Comparison of ENCODE assay signal across 9 cellular contexts in the genomic region with DNA sequence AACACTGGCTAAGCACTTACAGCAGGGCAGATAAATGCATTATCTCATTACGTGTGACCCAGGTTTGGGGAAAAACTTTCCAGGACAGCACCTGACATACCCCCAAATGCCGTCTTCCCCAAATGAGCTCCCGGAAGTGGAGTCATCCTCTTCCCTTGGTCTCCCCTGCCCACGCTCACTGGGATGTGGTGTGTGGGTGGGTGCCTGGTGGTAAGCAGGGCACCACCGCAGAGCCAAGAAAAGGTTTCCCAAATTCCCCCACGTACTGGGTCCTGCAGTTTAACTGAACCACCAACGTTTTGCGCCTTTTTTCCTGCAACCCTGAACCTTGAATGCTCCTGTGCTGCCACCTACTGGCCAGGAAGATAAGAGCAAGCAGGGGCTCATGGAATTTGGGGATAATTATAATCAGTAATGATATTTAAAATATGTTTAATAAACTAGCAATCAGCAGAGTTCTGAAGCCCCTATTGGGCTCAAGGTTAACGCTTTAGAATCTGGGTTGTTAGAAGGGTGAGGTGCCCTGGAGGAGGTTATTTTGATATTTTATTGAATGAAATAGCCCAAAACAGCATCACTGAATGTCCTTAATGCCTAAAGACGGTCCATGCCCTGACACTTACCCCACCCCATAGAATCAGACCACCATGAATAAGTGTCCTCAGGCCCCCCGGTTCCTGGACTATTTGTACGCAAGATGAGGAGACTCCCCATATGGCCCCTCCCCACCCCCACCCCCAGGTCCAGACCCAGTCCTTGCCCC. TPM values are rescaled to one million over a fixed set of nuclear protein-coding genes. Genes with fewer than 3 reads are reported as not detected.
A peak's percentile ranks its signal among the peaks of the same experiment; 100 is the strongest.
DNase-seq lines count a peak whose midpoint lies in the region; ATAC-seq, FAIRE-seq and TF ChIP-seq lines count a peak whose summit lies in the region.
"Had no signal": no experiment of that assay in that cellular context is flagged by ENCODE, and none has a peak within 500 bp of the region (broad histone marks: within the 10 kb centered on the region; RNA-seq: fewer than 3 reads in every experiment).

No MANE protein-coding gene starts in this region.

- peaks cover 11% of the 10 kb centered on the region for H3K4me1 Mint-ChIP-seq in activated naive CD8-positive, alpha-beta T cell treated with anti-CD3 and anti-CD28 coated beads, Interleukin-2, amount 50 U/mL, for 24 hours

- H3K4me1 ChIP-seq in right atrium auricular region (no peaks in the 10 kb centered on the region), small intestine (ENCODE audit: control insufficient read depth in 2 of 2, insufficient read depth in 1 of 2, low read depth in 1 of 2, low read length in 1 of 2) (no peaks in the 10 kb centered on the region)

- TF ChIP-seq CTCF in right atrium auricular region (IDR thresholded peaks at IDR 0.05), result peak; percentile 75 to 92

- H3K36me3 Mint-ChIP-seq in activated naive CD8-positive, alpha-beta T cell treated with anti-CD3 and anti-CD28 coated beads, Interleukin-2, amount 50 U/mL, for 24 hours (ENCODE audit: low read depth), result no peaks in the 10 kb centered on the region
- H3K36me3 Mint-ChIP-seq: activated naive CD8-positive, alpha-beta T cell had no signal

- no peak overlapping the region for H3K27ac Mint-ChIP-seq in activated naive CD8-positive, alpha-beta T cell treated with anti-CD3 and anti-CD28 coated beads, Interleukin-2, amount 50 U/mL, for 24 hours
- H3K27ac Mint-ChIP-seq: activated naive CD8-positive, alpha-beta T cell had no signal

- DNase-seq in DMS53 treated with DMSO at 0.1 percent for 48 hours (lab: John Stamatoyannopoulos, UW; ENCODE audit: unreplicated experiment), result peak; percentile 55
- peak; percentile 39 for DNase-seq in MG63
- DNase-seq in activated naive CD8-positive, alpha-beta T cell treated with anti-CD3 and anti-CD28 coated beads, Interleukin-2, amount 50 U/mL, for 24 hours, result peak; percentile 73
- peak; percentile 63 for DNase-seq in right atrium auricular region (ENCODE audit: low spot score)
- peak; percentile 49 for DNase-seq in small intestine

- peak; percentile 80 for ATAC-seq in SK-N-SH treated with all-trans-retinoic acid at 6 μM for 48 hours
- ATAC-seq in activated naive CD8-positive, alpha-beta T cell treated with anti-CD3 and anti-CD28 coated beads, Interleukin-2, amount 50 U/mL, for 24 hours, result peak; percentile 34
- ATAC-seq in HG03095 (IDR thresholded peaks at IDR 0.05; ENCODE audit: unreplicated experiment), result no peak
- ATAC-seq in HG02970 (IDR thresholded peaks at IDR 0.05; ENCODE audit: low FRiP score, unreplicated experiment), result no peak

- H3K27me3 Mint-ChIP-seq in activated naive CD8-positive, alpha-beta T cell treated with anti-CD3 and anti-CD28 coated beads, Interleukin-2, amount 50 U/mL, for 24 hours, result peaks cover 24% of the 10 kb centered on the region

- H3K9me3 ChIP-seq in MG63 (no peaks in the 10 kb centered on the region), right atrium auricular region (no peaks in the 10 kb centered on the region), small intestine (ENCODE audit: control insufficient read depth, low read depth) (no peaks in the 10 kb centered on the region)

- no peak for FAIRE-seq in small intestine (lab: Jason Lieb, UNC)

- H3K27me3 ChIP-seq in MG63 (peaks cover 7% of the 10 kb centered on the region), right atrium auricular region (no peaks in the 10 kb centered on the region), small intestine (ENCODE audit: control insufficient read depth in 2 of 2, insufficient read depth in 2 of 2, low read length in 2 of 2) (no peaks in the 10 kb centered on the region)

- H3K4me3 ChIP-seq in MG63 (no peak overlapping the region), right atrium auricular region (no peak overlapping the region), small intestine (ENCODE audit: low read depth in 1 of 2, low read length in 2 of 2) (no peak overlapping the region)

- no peaks in the 10 kb centered on the region for H3K9me3 Mint-ChIP-seq in activated naive CD8-positive, alpha-beta T cell treated with anti-CD3 and anti-CD28 coated beads, Interleukin-2, amount 50 U/mL, for 24 hours

- WGBS in small intestine, 3 donors, result 23 to 31% (median 25%) methylated on average over 12 of the region's 12 CpGs

- H3K4me3 Mint-ChIP-seq in activated naive CD8-positive, alpha-beta T cell treated with anti-CD3 and anti-CD28 coated beads, Interleukin-2, amount 50 U/mL, for 24 hours, result no peak overlapping the region
- H3K4me3 Mint-ChIP-seq: activated naive CD8-positive, alpha-beta T cell had no signal

- H3K36me3 ChIP-seq in MG63 (no peaks in the 10 kb centered on the region), right atrium auricular region (no peaks in the 10 kb centered on the region), small intestine (ENCODE audit: control insufficient read depth in 2 of 2, insufficient read depth in 2 of 2, low read length in 2 of 2) (no peaks in the 10 kb centered on the region)

- H3K27ac ChIP-seq in right atrium auricular region (no peak overlapping the region), small intestine (ENCODE audit: low read depth in 1 of 2, low read length in 1 of 2) (no peak overlapping the region)

TF ChIP-seq in SK-N-SH treated with all-trans-retinoic acid at 6 μM for 48 hours, 23 proteins besides CTCF, POLR2A, EP300 and RAD21:
- TF ChIP-seq, protein P1, sequence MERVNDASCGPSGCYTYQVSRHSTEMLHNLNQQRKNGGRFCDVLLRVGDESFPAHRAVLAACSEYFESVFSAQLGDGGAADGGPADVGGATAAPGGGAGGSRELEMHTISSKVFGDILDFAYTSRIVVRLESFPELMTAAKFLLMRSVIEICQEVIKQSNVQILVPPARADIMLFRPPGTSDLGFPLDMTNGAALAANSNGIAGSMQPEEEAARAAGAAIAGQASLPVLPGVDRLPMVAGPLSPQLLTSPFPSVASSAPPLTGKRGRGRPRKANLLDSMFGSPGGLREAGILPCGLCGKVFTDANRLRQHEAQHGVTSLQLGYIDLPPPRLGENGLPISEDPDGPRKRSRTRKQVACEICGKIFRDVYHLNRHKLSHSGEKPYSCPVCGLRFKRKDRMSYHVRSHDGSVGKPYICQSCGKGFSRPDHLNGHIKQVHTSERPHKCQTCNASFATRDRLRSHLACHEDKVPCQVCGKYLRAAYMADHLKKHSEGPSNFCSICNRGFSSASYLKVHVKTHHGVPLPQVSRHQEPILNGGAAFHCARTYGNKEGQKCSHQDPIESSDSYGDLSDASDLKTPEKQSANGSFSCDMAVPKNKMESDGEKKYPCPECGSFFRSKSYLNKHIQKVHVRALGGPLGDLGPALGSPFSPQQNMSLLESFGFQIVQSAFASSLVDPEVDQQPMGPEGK (CRISPR knock-in tag; IDR thresholded peaks at IDR 0.05; ENCODE audit: borderline replicate concordance), result no peak
- no peak for TF ChIP-seq BACH2 (CRISPR knock-in tag; IDR thresholded peaks at IDR 0.05; ENCODE audit: borderline replicate concordance)
- no peak for TF ChIP-seq ZNF8 (CRISPR knock-in tag; IDR thresholded peaks at IDR 0.05)
- TF ChIP-seq CSDC2 (CRISPR knock-in tag; IDR thresholded peaks at IDR 0.05), result no peak
- TF ChIP-seq TSHZ2 (CRISPR knock-in tag; IDR thresholded peaks at IDR 0.05), result no peak

RNA-seq across cellular contexts. Expression of gene SPPL2C, which starts 8.0 kb away (rescaled TPM):
- total RNA-seq in MG63 (2014; rRNA removed; shearing (Covaris generic); ENCODE audit: low replicate concordance), result not detected in 2 replicates
- not detected for total RNA-seq in right atrium auricular region
- polyA plus RNA-seq in small intestine, result not detected

RNA-seq across cellular contexts. Expression of gene MAPT, which starts 41.6 kb away (rescaled TPM):
- total RNA-seq in MG63 (2014; rRNA removed; shearing (Covaris generic); ENCODE audit: low replicate concordance), result 0.43 TPM in 1 of 2 replicates, not detected in the other
- total RNA-seq in right atrium auricular region, result 10 to 100 TPM in 1 of 2 donors, 1 to 10 TPM in 1; 7.8 to 23.0 TPM
- 1 to 10 TPM in 1 of 3 donors, under 1 TPM in 1, not detected in 1; 0.54 to 6.0 TPM for polyA plus RNA-seq in small intestine

Comparison
In these comparisons a context has a peak if more than half of its experiments do, and no peak if none do; other contexts are left out.
1. ATAC-seq: peak in SK-N-SH treated with all-trans-retinoic acid at 6 μM for 48 hours (single experiment) and activated naive CD8-positive, alpha-beta T cell treated with anti-CD3 and anti-CD28 coated beads, Interleukin-2, amount 50 U/mL, for 24 hours (single experiment); none in HG03095 (single experiment) and HG02970 (single experiment).
2. Peak in every context shown above with its lines, with median percentiles within 50 percentile points of each other: DNase-seq.